8 cellular contexts compared by ENCODE assay signal in the genomic region with DNA sequence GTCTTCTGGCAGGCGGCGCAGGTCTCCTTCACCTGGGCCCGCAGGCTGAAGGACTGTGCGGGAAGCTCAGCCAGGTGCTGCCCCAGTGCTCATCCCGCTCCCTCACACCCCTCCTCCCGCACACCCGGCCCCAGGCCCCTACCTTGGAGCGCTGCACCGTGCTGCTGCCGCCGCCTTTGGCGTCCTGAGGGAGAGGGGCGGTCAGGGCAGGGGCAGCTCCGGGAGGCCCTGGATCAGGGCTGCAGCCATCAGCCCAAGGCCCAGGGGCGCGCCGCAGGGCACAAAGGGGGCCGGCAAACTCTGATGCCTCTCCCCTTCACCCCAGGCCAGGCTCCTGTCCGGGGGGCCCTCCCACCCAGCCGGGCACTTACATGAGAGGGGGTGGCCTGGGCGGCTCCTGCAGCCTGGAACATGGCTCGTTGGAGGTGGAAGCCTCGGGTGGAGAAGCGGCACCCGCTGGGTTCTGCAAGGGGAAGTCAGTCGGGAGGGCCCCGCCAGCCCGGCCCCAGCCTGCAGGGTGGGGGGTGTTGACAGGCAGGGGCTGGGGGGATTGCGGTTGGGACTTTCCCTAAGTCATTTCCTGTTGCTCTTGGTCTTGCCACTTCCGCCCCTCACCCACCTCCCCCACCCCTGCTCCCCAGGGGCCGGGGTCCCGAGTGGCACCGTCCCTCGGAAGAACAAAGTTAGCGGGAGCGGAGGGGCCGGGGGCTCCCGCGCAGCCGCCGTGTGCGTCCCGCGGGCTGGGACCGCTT. TPM values are rescaled to one million over a fixed set of nuclear protein-coding genes. Genes with fewer than 3 reads are reported as not detected.
DNase-seq lines count a peak whose midpoint lies in the region; ATAC-seq and TF ChIP-seq lines count a peak whose summit lies in the region.

No MANE protein-coding gene starts in this region.

- H3K27me3 ChIP-seq in body of pancreas = no peaks in the 10 kb centered on the region

- H3K36me3 ChIP-seq in body of pancreas (replicated peaks in 1 of 2; ENCODE audit: insufficient read depth in 1 of 2, low read depth in 2 of 2) = peaks cover 0 to 2% of the 10 kb centered on the region in 2 donors

- peak; percentile 9 for DNase-seq in NCI-H2171 treated with DMSO at 0.1 percent for 48 hours (lab: John Stamatoyannopoulos, UW)
- no peak for DNase-seq in NCI-H2171 (lab: John Stamatoyannopoulos, UW)
- DNase-seq in UCSD-AML1 (lab: John Stamatoyannopoulos, UW; ENCODE audit: unreplicated experiment) = peak; percentile 93
- DNase-seq in body of pancreas = peak in 3 of 4 donors; percentile 36 to 67 (median 43)
- DNase-seq in left kidney (ENCODE audit: low read depth, low spot score) = peak; percentile 74
- DNase-seq in stimulated activated CD4-positive, alpha-beta T cell treated with anti-CD3 and anti-CD28 coated beads, TNF-alpha, amount 100 ng/mL, for 1 hour (ENCODE audit: low read depth in 3 of 3, low spot score in 1 of 3) = peak; percentile 61 to 87 (median 86)
- DNase-seq in pons (ENCODE audit: low spot score) = no peak

- TF ChIP-seq CTCF in body of pancreas (IDR thresholded peaks at IDR 0.05) = no peak

- no peak for TF ChIP-seq POLR2A in body of pancreas (IDR thresholded peaks at IDR 0.05)

- H3K9me3 ChIP-seq in body of pancreas = no peaks in the 10 kb centered on the region

- H3K27ac ChIP-seq in body of pancreas = peak overlapping the region in 3 of 4 donors; percentile 43 to 70 (median 53)

- intact Hi-C loops in body of pancreas (cut with DNase I) = no loop called here

- peaks cover 33% of the 10 kb centered on the region for H3K4me1 ChIP-seq in body of pancreas

- peak; percentile 22 for ATAC-seq in HG03571 (IDR thresholded peaks at IDR 0.05; ENCODE audit: unreplicated experiment)
- peak; percentile 3 for ATAC-seq in body of pancreas

- WGBS in body of pancreas, 2 donors = 33 to 50% methylated on average over 3 to 31 of the region's 45 CpGs

- peak overlapping the region; percentile 16 to 30 for H3K4me3 ChIP-seq in body of pancreas

RNA-seq across cellular contexts. Expression of gene LIMD2, which starts 0.9 kb away (rescaled TPM):
- total RNA-seq in body of pancreas = 1 to 10 TPM; 4.9 to 9.6 TPM

RNA-seq across cellular contexts. Expression of gene STRADA, which starts 42.5 kb away (rescaled TPM):
- total RNA-seq in body of pancreas = 10 to 100 TPM; 25.4 to 26.7 TPM

Comparison
In these comparisons a context has a peak if more than half of its experiments do, and no peak if none do; other contexts are left out.
1. DNase-seq: peak in NCI-H2171 treated with DMSO at 0.1 percent for 48 hours (single experiment), UCSD-AML1 (single experiment), body of pancreas (3 of 4), left kidney (single experiment) and stimulated activated CD4-positive, alpha-beta T cell treated with anti-CD3 and anti-CD28 coated beads, TNF-alpha, amount 100 ng/mL, for 1 hour (3 of 3); none in NCI-H2171 (single experiment) and pons (single experiment).